Comparison of ENCODE assay signal across 10 cellular contexts in the genomic region with DNA sequence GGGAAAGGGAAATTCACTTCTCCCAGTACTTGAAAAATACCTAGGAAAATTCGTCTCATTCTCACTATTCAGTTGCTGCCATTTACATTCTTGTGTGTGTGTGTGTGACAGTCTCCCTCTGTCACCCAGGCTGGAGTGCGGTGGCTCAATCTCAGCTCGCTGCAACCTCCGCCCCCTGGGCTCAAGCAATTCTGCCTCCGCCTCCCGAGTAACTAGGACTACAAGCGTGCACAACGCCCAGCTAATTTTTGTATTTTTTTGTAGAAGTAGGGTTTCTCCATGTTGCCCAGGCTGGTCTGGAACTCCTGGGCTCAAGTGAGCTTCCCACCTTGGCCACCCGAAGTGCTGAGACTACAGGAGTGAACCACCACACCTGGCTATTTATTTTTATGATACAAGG. TPM values are rescaled to one million over a fixed set of nuclear protein-coding genes. Genes with fewer than 3 reads are reported as not detected.
A peak's percentile ranks its signal among the peaks of the same experiment; 100 is the strongest.
DNase-seq lines count a peak whose midpoint lies in the region; ATAC-seq and TF ChIP-seq lines count a peak whose summit lies in the region.
"Had no signal": no experiment of that assay in that cellular context is flagged by ENCODE, and none has a peak within 500 bp of the region (broad histone marks: within the 10 kb centered on the region; RNA-seq: fewer than 3 reads in every experiment).

No MANE protein-coding gene starts in this region.

- peaks cover 34% of the 10 kb centered on the region for H3K36me3 ChIP-seq in CD8-positive, alpha-beta T cell (ENCODE audit: insufficient read depth, low read length)
- H3K36me3 ChIP-seq in NT2/D1 (ENCODE audit: insufficient read depth, insufficient read length, low read length) (peaks cover 48% of the 10 kb centered on the region), neutrophil (peaks cover 35% of the 10 kb centered on the region)

- no peak for ATAC-seq in CD8-positive, alpha-beta T cell
- ATAC-seq in effector memory CD8-positive, alpha-beta T cell (replicated peaks), result no peak
- ATAC-seq in GM21786 (IDR thresholded peaks at IDR 0.05; ENCODE audit: unreplicated experiment), result no peak

- no peak for TF ChIP-seq CTCF in CD8-positive, alpha-beta T cell (IDR thresholded peaks at IDR 0.05)
- no peak for TF ChIP-seq CTCF in neutrophil (IDR thresholded peaks at IDR 0.05)

- H3K27me3 ChIP-seq in CD8-positive, alpha-beta T cell (ENCODE audit: insufficient read depth, low read length), result no peaks in the 10 kb centered on the region
- H3K27me3 ChIP-seq in NT2/D1 (ENCODE audit: insufficient read depth, insufficient read length) (no peaks in the 10 kb centered on the region), neutrophil (no peaks in the 10 kb centered on the region)

- peak overlapping the region; percentile 6 for H3K9ac ChIP-seq in NT2/D1 (ENCODE audit: insufficient read length, low read depth)

- H3K4me1 ChIP-seq in CD8-positive, alpha-beta T cell (ENCODE audit: insufficient read depth, low read length), result peaks cover 12% of the 10 kb centered on the region
- H3K4me1 ChIP-seq in NT2/D1 (ENCODE audit: insufficient read depth, insufficient read length) (no peaks in the 10 kb centered on the region), neutrophil (ENCODE audit: control insufficient read depth in 1 of 2, insufficient read depth in 1 of 2, low read depth in 1 of 2, low read length in 1 of 2) (peaks cover 9 to 16% of the 10 kb centered on the region in 2 experiments)

- intact Hi-C loops in CD8-positive, alpha-beta T cell (cut with DNase I, micrococcal nuclease), result loop anchor here (1.0 to 5.0 kb wide), 3 partner anchors 22 to 299 kb away; a partner anchor contains a TSS

- CTCF ChIA-PET in CD8-positive, alpha-beta T cell (lab: Charles Lee), result interaction anchor here (0.5 to 1.7 kb wide), 6 partner anchors 11 to 612 kb away, joined by 3 to 5 read pairs (median 4); a partner anchor contains a TSS

- H3K9me3 Mint-ChIP-seq in CD8-positive, alpha-beta T cell, result no peaks in the 10 kb centered on the region
- H3K9me3 Mint-ChIP-seq in effector memory CD8-positive, alpha-beta T cell, result no peaks in the 10 kb centered on the region

- DNase-seq in CD8-positive, alpha-beta T cell, result no peak
- DNase-seq in NT2/D1 (ENCODE audit: low read depth, low spot score), result no peak
- no peak for DNase-seq in effector memory CD8-positive, alpha-beta T cell
- no peak for DNase-seq in NCI-H82 (lab: John Stamatoyannopoulos, UW)
- DNase-seq in NK-92 (lab: John Stamatoyannopoulos, UW; ENCODE audit: unreplicated experiment), result no peak
- no peak for DNase-seq in OCI-M1 (lab: John Stamatoyannopoulos, UW)
- DNase-seq: amniotic stem cell, NCI-H1694 had no signal

- H3K9me3 ChIP-seq in CD8-positive, alpha-beta T cell (ENCODE audit: low read length), result no peaks in the 10 kb centered on the region
- H3K9me3 ChIP-seq in NT2/D1 (ENCODE audit: insufficient read depth, low read length) (no peaks in the 10 kb centered on the region), neutrophil (no peaks in the 10 kb centered on the region)

- H3K27ac ChIP-seq in CD8-positive, alpha-beta T cell (ENCODE audit: low read depth, low read length), result peak overlapping the region; percentile 66
- peak overlapping the region; percentile 93 for H3K27ac ChIP-seq in neutrophil

- H3K4me1 Mint-ChIP-seq in CD8-positive, alpha-beta T cell (ENCODE audit: low read depth), result peaks cover 12% of the 10 kb centered on the region
- H3K4me1 Mint-ChIP-seq in effector memory CD8-positive, alpha-beta T cell (ENCODE audit: low read depth in 2 of 2), result peaks cover 9 to 12% of the 10 kb centered on the region in 2 donors

- peak overlapping the region; percentile 96 for H3K4me3 Mint-ChIP-seq in CD8-positive, alpha-beta T cell
- peak overlapping the region; percentile 94 to 95 for H3K4me3 Mint-ChIP-seq in effector memory CD8-positive, alpha-beta T cell

- H3K27ac Mint-ChIP-seq in CD8-positive, alpha-beta T cell, result peak overlapping the region; percentile 92
- H3K27ac Mint-ChIP-seq in effector memory CD8-positive, alpha-beta T cell, result peak overlapping the region; percentile 15 to 89

- POLR2A ChIA-PET in CD8-positive, alpha-beta T cell (lab: Charles Lee), result interaction anchor here (0.6 to 2.6 kb wide), 6 partner anchors 11 to 128 kb away, joined by 3 to 17 read pairs (median 5); a partner anchor contains a TSS

- peak overlapping the region; percentile 85 for H3K4me3 ChIP-seq in CD8-positive, alpha-beta T cell (ENCODE audit: low read depth, low read length)
- H3K4me3 ChIP-seq in NT2/D1 (ENCODE audit: insufficient read length, low read depth) (no peak overlapping the region), neutrophil (ENCODE audit: low read depth in 1 of 2, low read length in 1 of 2) (peak overlapping the region in 1 of 2 experiments; percentile 73)

- peaks cover 47% of the 10 kb centered on the region for H3K36me3 Mint-ChIP-seq in CD8-positive, alpha-beta T cell
- H3K36me3 Mint-ChIP-seq in effector memory CD8-positive, alpha-beta T cell (ENCODE audit: insufficient read depth), result peaks cover 50% of the 10 kb centered on the region

- H3K27me3 Mint-ChIP-seq in CD8-positive, alpha-beta T cell (ENCODE audit: low read depth), result no peaks in the 10 kb centered on the region
- no peaks in the 10 kb centered on the region for H3K27me3 Mint-ChIP-seq in effector memory CD8-positive, alpha-beta T cell

RNA-seq across cellular contexts. Expression of a gene that starts 1.2 kb away (rescaled TPM):
- 1 to 10 TPM; 6.1 to 6.5 TPM for total RNA-seq in CD8-positive, alpha-beta T cell

RNA-seq across cellular contexts. Expression of a gene that starts 11.1 kb away (rescaled TPM):
- total RNA-seq in CD8-positive, alpha-beta T cell, result 100 to 1,000 TPM; 150 to 156 TPM

RNA-seq across cellular contexts. Expression of a gene that starts 18.8 kb away (rescaled TPM):
- not detected for total RNA-seq in CD8-positive, alpha-beta T cell

RNA-seq across cellular contexts. Expression of a gene that starts 25.8 kb away (rescaled TPM):
- 10 to 100 TPM; 79.1 to 81.2 TPM for total RNA-seq in CD8-positive, alpha-beta T cell

RNA-seq across cellular contexts. Expression of a gene that starts 31.4 kb away (rescaled TPM):
- not detected for total RNA-seq in CD8-positive, alpha-beta T cell
